In genomic region chr10:47870887-47871286, GRCh38 we compare ENCODE assay signal across 3 cellular contexts. TPM values are rescaled to one million over a fixed set of nuclear protein-coding genes. Genes with fewer than 3 reads are reported as not detected.
"Had no signal": no experiment of that assay in that cellular context is flagged by ENCODE, and none has a peak within 500 bp of the region (broad histone marks: within the 10 kb centered on the region; RNA-seq: fewer than 3 reads in every experiment).

No MANE protein-coding gene starts in this region.

RNA-seq across cellular contexts. Expression of gene NPY4R2, which starts 47.6 kb away (rescaled TPM):
- total RNA-seq: LHCN-M2, MCF 10A, NCI-H460 had no signal
